9 cellular contexts compared by ENCODE assay signal in genomic region chr1:66350001-66350547, GRCh38.
DNase-seq lines count a peak whose midpoint lies in the region; ATAC-seq and TF ChIP-seq lines count a peak whose summit lies in the region.
"Had no signal": no experiment of that assay in that cellular context is flagged by ENCODE, and none has a peak within 500 bp of the region (broad histone marks: within the 10 kb centered on the region; RNA-seq: fewer than 3 reads in every experiment).

No MANE protein-coding gene starts in this region.

- H3K4me3 ChIP-seq in PC-9, result no peak overlapping the region
- H3K4me3 ChIP-seq: body of pancreas had no signal

- POLR2A ChIA-PET in PC-9 (lab: Charles Lee; ENCODE audit: unreplicated experiment), result interaction anchor here (0.7 kb wide), 1 partner anchor 34 kb away, joined by 4 read pairs; no protein-coding TSS in a partner anchor

- H2AFZ ChIP-seq in PC-9, result no peak overlapping the region

- peaks cover 62% of the 10 kb centered on the region for H3K4me1 Mint-ChIP-seq in T-helper 17 cell
- H3K4me1 Mint-ChIP-seq in endothelial cell (ENCODE audit: unreplicated experiment), result peaks cover 87% of the 10 kb centered on the region

- DNase-seq in Right ventricle myocardium inferior (ENCODE audit: missing footprints), result peak; percentile 69
- no peak for DNase-seq in cardiac septum (ENCODE audit: low spot score)
- peak in 2 of 3 donors; percentile 28 to 41 for DNase-seq in T-helper 17 cell
- no peak for DNase-seq in endothelial cell (ENCODE audit: low spot score)
- DNase-seq in pulmonary artery endothelial cell (ENCODE audit: low read depth, low spot score), result peak; percentile 58
- DNase-seq in cortex of kidney (lab: John Stamatoyannopoulos, UW), result no peak
- no peak for DNase-seq in PC-9

- intact Hi-C loops in Right ventricle myocardium inferior (cut with DNase I) (no loop called here), cardiac septum (cut with DNase I) (no loop called here), PC-9 (cut with micrococcal nuclease; ENCODE audit: unreplicated experiment) (no loop called here)

- H3K27ac Mint-ChIP-seq in T-helper 17 cell (peak overlapping the region; percentile 94), endothelial cell (ENCODE audit: unreplicated experiment) (peak overlapping the region; percentile 99)

- H3K36me3 ChIP-seq in PC-9 (ENCODE audit: low read depth), result no peaks in the 10 kb centered on the region

- H3K9me3 ChIP-seq in T-helper 17 cell (ENCODE audit: control insufficient read depth, low read length, poor library complexity, severe bottlenecking) (no peaks in the 10 kb centered on the region), PC-9 (ENCODE audit: insufficient read depth, low read depth) (no peaks in the 10 kb centered on the region)
- H3K9me3 ChIP-seq: body of pancreas had no signal

- H3K36me3 Mint-ChIP-seq in T-helper 17 cell (ENCODE audit: low read depth) (peaks cover 3% of the 10 kb centered on the region), endothelial cell (ENCODE audit: low read depth, unreplicated experiment) (peaks cover 11% of the 10 kb centered on the region)

- H3K27me3 Mint-ChIP-seq in T-helper 17 cell, result no peaks in the 10 kb centered on the region
- H3K27me3 Mint-ChIP-seq in endothelial cell (ENCODE audit: unreplicated experiment), result peaks cover 1% of the 10 kb centered on the region

- no peak for TF ChIP-seq CTCF in endothelial cell (IDR thresholded peaks at IDR 0.05; ENCODE audit: unreplicated experiment)
- TF ChIP-seq CTCF in PC-9 (conservative IDR thresholded peaks at IDR 0.05), result no peak

- no peaks in the 10 kb centered on the region for H3F3A ChIP-seq in PC-9 (ENCODE audit: insufficient read depth, low read depth)

- H3K4me2 ChIP-seq in PC-9, result no peak overlapping the region

- H3K27ac ChIP-seq in PC-9, result no peak overlapping the region

- no TSS peak for BruUV-seq in PC-9 (replicated peaks; lab: Mats Ljungman, UMichigan)

- CTCF ChIA-PET in PC-9 (lab: Charles Lee), result no interaction called here

- H3K79me2 ChIP-seq in PC-9 (ENCODE audit: low read depth), result no peaks in the 10 kb centered on the region

- H3K4me3 Mint-ChIP-seq in T-helper 17 cell (peak overlapping the region; percentile 81), endothelial cell (ENCODE audit: unreplicated experiment) (peak overlapping the region; percentile 45)

- ATAC-seq in Right ventricle myocardium inferior, result peak; percentile 47
- peak; percentile 62 for ATAC-seq in HG03139 (IDR thresholded peaks at IDR 0.05; ENCODE audit: unreplicated experiment)
- ATAC-seq in T-helper 17 cell, result peak; percentile 71
- ATAC-seq: body of pancreas had no signal

- no peaks in the 10 kb centered on the region for H3K9me3 Mint-ChIP-seq in endothelial cell (ENCODE audit: unreplicated experiment)

- no peaks in the 10 kb centered on the region for H3K4me1 ChIP-seq in PC-9 (replicated peaks; ENCODE audit: insufficient read depth)
- H3K4me1 ChIP-seq: body of pancreas had no signal

- H4K20me1 ChIP-seq in PC-9 (ENCODE audit: insufficient read depth), result no peaks in the 10 kb centered on the region

- no peaks in the 10 kb centered on the region for H3K9me2 ChIP-seq in PC-9 (ENCODE audit: insufficient read depth)

- no peaks in the 10 kb centered on the region for H3K27me3 ChIP-seq in PC-9 (ENCODE audit: insufficient read depth, low read depth)
- H3K27me3 ChIP-seq: body of pancreas had no signal

Comparison
In these comparisons a context has a peak if more than half of its experiments do, and no peak if none do; other contexts are left out.
1. DNase-seq: peak in Right ventricle myocardium inferior (single experiment), T-helper 17 cell (2 of 3) and pulmonary artery endothelial cell (single experiment); none in cardiac septum (single experiment), endothelial cell (single experiment), cortex of kidney (single experiment) and PC-9 (0 of 2).
2. Peak in every context shown above with its lines, with median percentiles within 50 percentile points of each other: ATAC-seq.